Comparison of ENCODE assay signal across 16 cellular contexts in the genomic region with DNA sequence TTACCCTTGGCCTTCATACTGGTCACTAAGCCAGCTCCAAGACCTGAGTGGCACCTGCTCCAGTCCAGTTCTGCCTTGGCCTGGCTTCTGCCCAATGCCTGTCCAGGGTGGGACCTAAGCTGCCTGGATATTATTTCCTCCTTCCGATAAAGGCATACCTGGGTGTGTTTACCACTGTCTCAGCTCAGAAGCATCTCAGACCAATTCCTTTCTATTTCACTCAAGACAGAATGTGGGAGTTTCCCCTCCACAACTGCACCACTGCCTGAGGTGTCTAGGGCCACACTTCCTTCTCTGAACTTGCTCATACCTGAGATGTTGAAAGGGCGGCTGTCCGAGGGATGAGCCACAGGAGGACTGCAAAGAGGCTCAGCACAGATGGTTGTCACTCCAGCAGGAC. TPM values are rescaled to one million over a fixed set of nuclear protein-coding genes. Genes with fewer than 3 reads are reported as not detected.
DNase-seq lines count a peak whose midpoint lies in the region; ATAC-seq and TF ChIP-seq lines count a peak whose summit lies in the region.
"Had no signal": no experiment of that assay in that cellular context is flagged by ENCODE, and none has a peak within 500 bp of the region (broad histone marks: within the 10 kb centered on the region; RNA-seq: fewer than 3 reads in every experiment).

No MANE protein-coding gene starts in this region.

- WGBS in smooth muscle cell (ENCODE audit: low lambda C conversion rate): 82% methylated on average over 3 of the region's 3 CpGs
- WGBS in prostate gland: 89% methylated on average over 3 of the region's 3 CpGs
- 88 to 95% methylated on average over 3 of the region's 3 CpGs for WGBS in heart right ventricle, 2 donors

- H3K4me3 ChIP-seq in smooth muscle cell (no peak overlapping the region), prostate gland (no peak overlapping the region), heart right ventricle (no peak overlapping the region)
- H3K4me3 ChIP-seq: hepatocyte, lung, pancreas had no signal

- no peak overlapping the region for H3K9ac ChIP-seq in smooth muscle cell (ENCODE audit: low read depth)

- no peak overlapping the region for H2AFZ ChIP-seq in smooth muscle cell (ENCODE audit: low read depth)
- H2AFZ ChIP-seq: hepatocyte had no signal

- H3K36me3 ChIP-seq in smooth muscle cell (ENCODE audit: low read depth) (no peaks in the 10 kb centered on the region), prostate gland (no peaks in the 10 kb centered on the region), heart right ventricle (no peaks in the 10 kb centered on the region)
- H3K36me3 ChIP-seq: pancreas had no signal

- H3K4me1 ChIP-seq in smooth muscle cell (ENCODE audit: low read depth) (peaks cover 4% of the 10 kb centered on the region), prostate gland (replicated peaks) (no peaks in the 10 kb centered on the region), heart right ventricle (peaks cover 0 to 7% (median 0%) of the 10 kb centered on the region in 9 donors)
- H3K4me1 ChIP-seq: pancreas had no signal

- TF ChIP-seq CTCF in smooth muscle cell (IDR thresholded peaks at IDR 0.05; ENCODE audit: borderline replicate concordance, insufficient read depth, poor library complexity, severe bottlenecking) (no peak), prostate gland (IDR thresholded peaks at IDR 0.05) (no peak), heart right ventricle (IDR thresholded peaks at IDR 0.05) (no peak)

- no peak overlapping the region for H3K4me2 ChIP-seq in smooth muscle cell
- H3K4me2 ChIP-seq: hepatocyte had no signal

- intact Hi-C loops in activated CD4-positive, alpha-beta T cell treated with anti-CD3 and anti-CD28 coated beads, Interleukin-2, amount 10 ng/mL, durations not matched to agents 24 days and 14 days (cut with micrococcal nuclease): no loop called here
- intact Hi-C loops in prostate gland (cut with DNase I): no loop called here
- intact Hi-C loops in heart right ventricle (cut with DNase I): no loop called here

- ATAC-seq in HG02870 (IDR thresholded peaks at IDR 0.05; ENCODE audit: unreplicated experiment): peak; percentile 96
- peak; percentile 91 for ATAC-seq in activated naive CD8-positive, alpha-beta T cell treated with anti-CD3 and anti-CD28 coated beads, Interleukin-2, amount 10 ng/mL, durations not matched to agents 7 days and 5 days (ENCODE audit: low read depth)
- ATAC-seq in heart right ventricle: no peak
- ATAC-seq: HepG2 had no signal

- POLR2A ChIA-PET in activated naive CD8-positive, alpha-beta T cell treated with anti-CD3 and anti-CD28 coated beads, Interleukin-2, amount 10 ng/mL, durations not matched to agents 7 days and 5 days (lab: Charles Lee): interaction anchor here (0.6 to 1.8 kb wide), 4 partner anchors 11 to 478 kb away, joined by 4 to 9 read pairs (median 6); no protein-coding TSS in a partner anchor

- no peaks in the 10 kb centered on the region for H3K27me3 Mint-ChIP-seq in activated CD4-positive, alpha-beta T cell treated with anti-CD3 and anti-CD28 coated beads, Interleukin-2, amount 10 ng/mL, durations not matched to agents 24 days and 14 days
- H3K27me3 Mint-ChIP-seq in activated naive CD8-positive, alpha-beta T cell treated with anti-CD3 and anti-CD28 coated beads, Interleukin-2, amount 10 ng/mL, durations not matched to agents 7 days and 5 days: peaks cover 2% of the 10 kb centered on the region
- H3K27me3 Mint-ChIP-seq: activated B cell treated with CpG ODN at 0.5 μM for 24 hours had no signal

- peak overlapping the region; percentile 58 for H3K27ac Mint-ChIP-seq in activated CD4-positive, alpha-beta T cell treated with anti-CD3 and anti-CD28 coated beads, Interleukin-2, amount 10 ng/mL, durations not matched to agents 24 days and 14 days
- H3K27ac Mint-ChIP-seq in activated naive CD8-positive, alpha-beta T cell treated with anti-CD3 and anti-CD28 coated beads, Interleukin-2, amount 10 ng/mL, durations not matched to agents 7 days and 5 days: peak overlapping the region; percentile 73
- H3K27ac Mint-ChIP-seq: activated B cell treated with CpG ODN at 0.5 μM for 24 hours had no signal

- peak overlapping the region; percentile 39 for H3K4me3 Mint-ChIP-seq in activated CD4-positive, alpha-beta T cell treated with anti-CD3 and anti-CD28 coated beads, Interleukin-2, amount 10 ng/mL, durations not matched to agents 24 days and 14 days
- peak overlapping the region; percentile 4 for H3K4me3 Mint-ChIP-seq in activated naive CD8-positive, alpha-beta T cell treated with anti-CD3 and anti-CD28 coated beads, Interleukin-2, amount 10 ng/mL, durations not matched to agents 7 days and 5 days
- H3K4me3 Mint-ChIP-seq: activated B cell treated with CpG ODN at 0.5 μM for 24 hours had no signal

- TF ChIP-seq POLR2A in prostate gland (IDR thresholded peaks at IDR 0.05): no peak

- no peaks in the 10 kb centered on the region for H3F3A ChIP-seq in smooth muscle cell (ENCODE audit: low read depth)

- H3K4me1 Mint-ChIP-seq in activated CD4-positive, alpha-beta T cell treated with anti-CD3 and anti-CD28 coated beads, Interleukin-2, amount 10 ng/mL, durations not matched to agents 24 days and 14 days: peaks cover 26% of the 10 kb centered on the region
- peaks cover 35% of the 10 kb centered on the region for H3K4me1 Mint-ChIP-seq in activated naive CD8-positive, alpha-beta T cell treated with anti-CD3 and anti-CD28 coated beads, Interleukin-2, amount 10 ng/mL, durations not matched to agents 7 days and 5 days
- H3K4me1 Mint-ChIP-seq: activated B cell treated with CpG ODN at 0.5 μM for 24 hours had no signal

- no peaks in the 10 kb centered on the region for H4K20me1 ChIP-seq in smooth muscle cell (ENCODE audit: low read depth)

- H3K9me3 Mint-ChIP-seq in activated CD4-positive, alpha-beta T cell treated with anti-CD3 and anti-CD28 coated beads, Interleukin-2, amount 10 ng/mL, durations not matched to agents 24 days and 14 days: no peaks in the 10 kb centered on the region
- H3K9me3 Mint-ChIP-seq in activated naive CD8-positive, alpha-beta T cell treated with anti-CD3 and anti-CD28 coated beads, Interleukin-2, amount 10 ng/mL, durations not matched to agents 7 days and 5 days: peaks cover 2% of the 10 kb centered on the region
- H3K9me3 Mint-ChIP-seq: activated B cell treated with CpG ODN at 0.5 μM for 24 hours had no signal

- H3K27ac ChIP-seq in smooth muscle cell (ENCODE audit: low read depth) (peak overlapping the region; percentile 40), prostate gland (no peak overlapping the region), heart right ventricle (no peak overlapping the region)
- H3K27ac ChIP-seq: hepatocyte, pancreas had no signal

- no peaks in the 10 kb centered on the region for H3K79me2 ChIP-seq in smooth muscle cell (ENCODE audit: low read depth)
- H3K79me2 ChIP-seq: hepatocyte had no signal

- peak; percentile 81 for DNase-seq in activated CD4-positive, alpha-beta T cell treated with anti-CD3 and anti-CD28 coated beads, Interleukin-2, amount 10 ng/mL, durations not matched to agents 24 days and 14 days
- DNase-seq in activated CD4-positive, alpha-beta T cell treated with anti-CD3 and anti-CD28 coated beads, Interleukin-2, amount 50 U/mL, for 4 hours: no peak
- DNase-seq in activated naive CD8-positive, alpha-beta T cell treated with anti-CD3 and anti-CD28 coated beads, Interleukin-2, amount 10 ng/mL, durations not matched to agents 7 days and 5 days: no peak
- DNase-seq in smooth muscle cell (lab: John Stamatoyannopoulos, UW; ENCODE audit: unreplicated experiment) (no peak), prostate gland (ENCODE audit: low spot score) (no peak), amniotic stem cell (lab: John Stamatoyannopoulos, UW) (no peak), heart right ventricle (no peak)
- DNase-seq: activated B cell treated with CpG ODN at 0.5 μM for 24 hours, anterior cingulate cortex, NCI-H1417, NCI-H69, pancreas had no signal

- H3K27me3 ChIP-seq in smooth muscle cell (ENCODE audit: low read depth): no peaks in the 10 kb centered on the region
- H3K27me3 ChIP-seq in prostate gland (replicated peaks; ENCODE audit: insufficient read depth): no peaks in the 10 kb centered on the region
- no peaks in the 10 kb centered on the region for H3K27me3 ChIP-seq in heart right ventricle
- H3K27me3 ChIP-seq: hepatocyte, pancreas had no signal

- H3K9me3 ChIP-seq in smooth muscle cell (replicated peaks; ENCODE audit: low read depth) (no peaks in the 10 kb centered on the region), prostate gland (no peaks in the 10 kb centered on the region), heart right ventricle (no peaks in the 10 kb centered on the region)
- H3K9me3 ChIP-seq: pancreas had no signal

- peaks cover 2% of the 10 kb centered on the region for H3K36me3 Mint-ChIP-seq in activated CD4-positive, alpha-beta T cell treated with anti-CD3 and anti-CD28 coated beads, Interleukin-2, amount 10 ng/mL, durations not matched to agents 24 days and 14 days (ENCODE audit: low read depth)
- H3K36me3 Mint-ChIP-seq in activated naive CD8-positive, alpha-beta T cell treated with anti-CD3 and anti-CD28 coated beads, Interleukin-2, amount 10 ng/mL, durations not matched to agents 7 days and 5 days: peaks cover 10% of the 10 kb centered on the region

RNA-seq across cellular contexts. Expression of gene CAB39, which starts 18.4 kb away (rescaled TPM):
- 166 and 168 TPM in 2 replicates for total RNA-seq in activated CD4-positive, alpha-beta T cell treated with anti-CD3 and anti-CD28 coated beads, Interleukin-2, amount 10 ng/mL, durations not matched to agents 24 days and 14 days
- total RNA-seq in activated naive CD8-positive, alpha-beta T cell treated with anti-CD3 and anti-CD28 coated beads, Interleukin-2, amount 10 ng/mL, durations not matched to agents 7 days and 5 days: 100 to 1,000 TPM; 138 to 143 TPM
- 62.4 and 62.7 TPM in 2 replicates for total RNA-seq in smooth muscle cell
- 21.7 and 25.5 TPM in 2 replicates for polyA plus RNA-seq in smooth muscle cell
- total RNA-seq in prostate gland: 100 to 1,000 TPM in 1 of 2 donors, 10 to 100 TPM in 1; 75.4 to 105 TPM
- 10 to 100 TPM; 72.6 to 99.7 (median 91.1) TPM for total RNA-seq in heart right ventricle
- polyA plus RNA-seq in heart right ventricle: 10 to 100 TPM; 17.3 to 26.2 TPM

Comparison
In these comparisons a context has a peak if more than half of its experiments do, and no peak if none do; other contexts are left out.
1. ATAC-seq: peak in HG02870 (single experiment) and activated naive CD8-positive, alpha-beta T cell treated with anti-CD3 and anti-CD28 coated beads, Interleukin-2, amount 10 ng/mL, durations not matched to agents 7 days and 5 days (single experiment); none in heart right ventricle (0 of 8).